Comparison of ENCODE assay signal across 6 cellular contexts in the genomic region with DNA sequence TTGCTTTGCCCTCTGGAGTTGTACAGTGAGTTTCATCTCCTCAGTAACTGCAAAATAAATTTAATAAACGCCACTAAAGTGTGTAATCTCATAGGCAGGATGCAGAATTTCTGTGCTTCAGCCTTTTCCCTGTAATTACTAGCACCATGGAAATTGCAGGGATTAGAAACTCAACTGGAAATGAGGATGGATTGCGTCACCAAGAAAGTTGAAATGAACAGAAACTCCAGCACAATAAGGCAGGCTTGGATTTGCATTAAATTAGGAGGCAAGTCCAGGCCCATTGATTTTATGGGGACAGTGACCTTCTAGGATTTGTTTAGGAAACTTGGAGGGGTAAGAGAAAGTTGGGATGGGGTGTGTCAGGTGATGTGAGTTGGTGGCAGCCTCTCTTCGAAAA.
"Had no signal": no experiment of that assay in that cellular context is flagged by ENCODE, and none has a peak within 500 bp of the region (broad histone marks: within the 10 kb centered on the region; RNA-seq: fewer than 3 reads in every experiment).

No MANE protein-coding gene starts in this region.

- H3K4me1 Mint-ChIP-seq: IgD-negative memory B cell had no signal

- H3K9ac ChIP-seq: KMS-11 had no signal

- H3K4me2 ChIP-seq: KMS-11 had no signal

- FAIRE-seq: HTR-8/SVneo had no signal

- H3K4me3 Mint-ChIP-seq: IgD-negative memory B cell had no signal

- DNase-seq: KBM-7, KG1 had no signal

- H3K27ac ChIP-seq: HL-60, KMS-11 had no signal

- H3K36me3 Mint-ChIP-seq: IgD-negative memory B cell had no signal

- H3K27ac Mint-ChIP-seq: IgD-negative memory B cell had no signal
